8 cellular contexts compared by ENCODE assay signal in the genomic region with DNA sequence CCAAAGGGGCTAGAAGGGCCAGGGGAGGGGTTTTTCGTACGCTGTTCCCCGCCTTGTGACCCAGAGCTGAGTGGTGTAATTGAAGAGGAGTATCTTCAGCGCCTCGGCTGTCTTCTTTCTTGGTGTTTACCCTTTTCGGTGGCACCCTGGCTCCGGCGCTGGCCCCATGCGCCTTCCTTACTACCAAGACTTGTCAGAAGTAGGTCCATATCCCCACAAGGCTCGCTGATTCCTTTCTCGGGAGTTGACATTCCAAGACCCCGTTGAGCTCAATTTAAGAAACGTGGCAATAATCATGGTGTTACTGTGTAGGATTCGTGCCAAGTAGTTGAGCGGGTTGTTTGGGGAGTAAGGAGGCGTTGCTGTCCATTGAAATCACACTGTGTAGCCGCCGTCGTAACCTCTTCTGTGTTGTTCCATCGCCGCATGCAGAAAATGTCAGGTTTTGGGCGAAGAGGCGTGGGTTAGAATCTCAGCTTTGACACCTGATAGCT. TPM values are rescaled to one million over a fixed set of nuclear protein-coding genes. Genes with fewer than 3 reads are reported as not detected.
A peak's percentile ranks its signal among the peaks of the same experiment; 100 is the strongest.
DNase-seq lines count a peak whose midpoint lies in the region; ATAC-seq and TF ChIP-seq lines count a peak whose summit lies in the region.

No MANE protein-coding gene starts in this region.

- H3K36me3 ChIP-seq in HUES64 (ENCODE audit: insufficient read depth, low read length), result no peaks in the 10 kb centered on the region

- WGBS in HUES64, result 15% methylated on average over 23 of the region's 23 CpGs

- H3K4me3 ChIP-seq in HUES64 (ENCODE audit: low read length), result peak overlapping the region; percentile 94

- TF ChIP-seq CTCF in VCaP (conservative IDR thresholded peaks at IDR 0.05), result no peak
- TF ChIP-seq CTCF in foreskin keratinocyte (conservative IDR thresholded peaks at IDR 0.05), result no peak

- ATAC-seq in GM21619 (IDR thresholded peaks at IDR 0.05; ENCODE audit: unreplicated experiment) (peak; percentile 24), foreskin keratinocyte (peak; percentile 30)

- no peaks in the 10 kb centered on the region for H3K9me3 ChIP-seq in HUES64 (ENCODE audit: insufficient read depth, low read depth, low read length)

- peak overlapping the region; percentile 78 for H3K9ac ChIP-seq in HUES64 (ENCODE audit: low read depth, low read length)

- H3K27me3 ChIP-seq in HUES64 (ENCODE audit: insufficient read depth, low read length), result peaks cover 9% of the 10 kb centered on the region
- H3K27me3 ChIP-seq in foreskin keratinocyte, result no peaks in the 10 kb centered on the region

- peaks cover 5% of the 10 kb centered on the region; the same call in 1 of the 2 replicates for H3K4me1 ChIP-seq in HUES64 (ENCODE audit: insufficient read depth, low read length)
- peaks cover 7% of the 10 kb centered on the region for H3K4me1 ChIP-seq in foreskin keratinocyte

- DNase-seq in NCI-H748 (lab: John Stamatoyannopoulos, UW; ENCODE audit: unreplicated experiment) (peak; percentile 58), NCI-H748 treated with DMSO at 0.1 percent for 48 hours (lab: John Stamatoyannopoulos, UW) (no peak), foreskin keratinocyte (peak; percentile 44 to 67), nucleus accumbens (lab: John Stamatoyannopoulos, UW) (peak in 29 of 56 donors; percentile 4 to 57 (median 38)), SK-N-DZ (ENCODE audit: low spot score) (no peak)

- no peak overlapping the region for H3K27ac ChIP-seq in HUES64 (ENCODE audit: low read depth, low read length)
- H3K27ac ChIP-seq in VCaP, result peak overlapping the region; percentile 81
- peak overlapping the region; percentile 22 for H3K27ac ChIP-seq in foreskin keratinocyte

RNA-seq across cellular contexts. Expression of a gene that starts 0.8 kb away (rescaled TPM):
- polyA plus RNA-seq in HUES64 (2013, experiment 1 of 2), result 52.8 TPM
- 55.3 TPM for polyA plus RNA-seq in HUES64 (2013, experiment 2 of 2)
- total RNA-seq in foreskin keratinocyte, result 57.5 and 67.8 TPM in 2 replicates
- polyA plus RNA-seq in foreskin keratinocyte, result 103 and 110 TPM in 2 replicates
- polyA plus RNA-seq in SK-N-DZ (2014; cell fraction: cytosol; rRNA removed), result 105 and 151 TPM in 2 replicates
- polyA plus RNA-seq in SK-N-DZ (2014; cell fraction: nucleus; rRNA removed), result 82.2 and 123 TPM in 2 replicates

RNA-seq across cellular contexts. Expression of a gene that starts 0.9 kb away (rescaled TPM):
- 17.0 TPM for polyA plus RNA-seq in HUES64 (2013, experiment 1 of 2)
- polyA plus RNA-seq in HUES64 (2013, experiment 2 of 2), result 20.5 TPM
- 12.7 and 14.3 TPM in 2 replicates for total RNA-seq in foreskin keratinocyte
- polyA plus RNA-seq in foreskin keratinocyte, result 5.8 and 7.7 TPM in 2 replicates
- polyA plus RNA-seq in SK-N-DZ (2014; cell fraction: cytosol; rRNA removed), result 54.9 and 57.6 TPM in 2 replicates
- polyA plus RNA-seq in SK-N-DZ (2014; cell fraction: nucleus; rRNA removed), result 19.5 and 34.0 TPM in 2 replicates

Comparison
In these comparisons a context has a peak if more than half of its experiments do, and no peak if none do; other contexts are left out.
1. DNase-seq: peak in NCI-H748 (single experiment), foreskin keratinocyte (2 of 2) and nucleus accumbens (29 of 56); none in NCI-H748 treated with DMSO at 0.1 percent for 48 hours (single experiment) and SK-N-DZ (single experiment).